ENCODE assay signal across 29 cellular contexts in the genomic region with DNA sequence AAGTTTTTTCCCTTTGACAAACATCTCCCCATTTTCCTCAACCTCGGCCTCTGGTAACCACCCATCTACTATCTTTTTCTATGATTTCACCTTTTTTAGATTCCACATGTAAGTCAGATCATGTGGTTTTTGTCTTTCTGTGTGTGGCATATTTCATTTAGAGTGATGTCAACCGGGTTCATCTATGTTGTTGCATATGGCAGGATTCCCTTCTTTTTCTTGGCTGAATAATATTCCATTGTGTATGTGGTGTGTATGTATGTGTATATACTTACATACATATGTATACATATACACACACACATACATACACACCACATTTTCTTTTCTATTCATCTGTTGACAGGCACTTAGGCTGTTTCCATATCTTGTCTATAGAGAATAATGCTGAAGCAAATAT.
"Had no signal": no experiment of that assay in that cellular context is flagged by ENCODE, and none has a peak within 500 bp of the region (broad histone marks: within the 10 kb centered on the region; RNA-seq: fewer than 3 reads in every experiment).

No MANE protein-coding gene starts in this region.

- ATAC-seq: stimulated activated effector memory CD8-positive, alpha-beta T cell treated with anti-CD3 and anti-CD28 coated beads, Interleukin-12 subunit alpha, Interleukin-12 subunit beta, amount 100 ng/mL, for 72 hours; stimulated activated memory B cell treated with anti-CD40 and anti-IgM and Interleukin-4, amounts not matched to agents 10 μg/mL and 1 μg/mL and 100 μg/mL, for 72 hours; stimulated activated naive B cell treated with anti-CD40 and anti-IgM and Interleukin-4, amounts not matched to agents 10 μg/mL and 1 μg/mL and 100 μg/mL, for 72 hours; stimulated activated naive CD8-positive, alpha-beta T cell treated with anti-CD3 and anti-CD28 coated beads, Interleukin-15, amount 100 ng/mL, for 72 hours; stimulated activated naive CD8-positive, alpha-beta T cell treated with anti-CD3 and anti-CD28 coated beads, Interleukin-15, Interleukin-2, amounts not matched to agents 100 U/mL and 50 U/mL, for 24 hours; upper lobe of right lung had no signal

- H3K27ac Mint-ChIP-seq: stimulated activated effector memory CD8-positive, alpha-beta T cell treated with anti-CD3 and anti-CD28 coated beads, Interleukin-12 subunit alpha, Interleukin-12 subunit beta, amount 100 ng/mL, for 72 hours; stimulated activated memory B cell treated with anti-CD40 and anti-IgM and Interleukin-4, amounts not matched to agents 10 μg/mL and 1 μg/mL and 100 μg/mL, for 72 hours; stimulated activated naive B cell treated with anti-CD40 and anti-IgM and Interleukin-4, amounts not matched to agents 10 μg/mL and 1 μg/mL and 100 μg/mL, for 72 hours; stimulated activated naive CD8-positive, alpha-beta T cell treated with anti-CD3 and anti-CD28 coated beads, Interleukin-15, amount 100 ng/mL, for 72 hours; stimulated activated naive CD8-positive, alpha-beta T cell treated with anti-CD3 and anti-CD28 coated beads, Interleukin-15, Interleukin-2, amounts not matched to agents 100 ng/mL and 50 ng/mL, for 24 hours; type B pancreatic cell had no signal

- H3K4me1 Mint-ChIP-seq: stimulated activated effector memory CD8-positive, alpha-beta T cell treated with anti-CD3 and anti-CD28 coated beads, Interleukin-12 subunit alpha, Interleukin-12 subunit beta, amount 100 ng/mL, for 72 hours; stimulated activated naive B cell treated with anti-CD40 and anti-IgM and Interleukin-4, amounts not matched to agents 10 μg/mL and 1 μg/mL and 100 μg/mL, for 72 hours; stimulated activated naive CD8-positive, alpha-beta T cell treated with anti-CD3 and anti-CD28 coated beads, Interleukin-15, amount 100 ng/mL, for 72 hours had no signal

- H3K9me3 Mint-ChIP-seq: stimulated activated effector memory CD8-positive, alpha-beta T cell treated with anti-CD3 and anti-CD28 coated beads, Interleukin-12 subunit alpha, Interleukin-12 subunit beta, amount 100 ng/mL, for 72 hours; stimulated activated naive CD8-positive, alpha-beta T cell treated with anti-CD3 and anti-CD28 coated beads, Interleukin-15, amount 100 ng/mL, for 72 hours; type B pancreatic cell had no signal

- H3K27me3 ChIP-seq: stomach, suprapubic skin, testis, thyroid gland, tibial artery, tibial nerve, transverse colon, upper lobe of left lung, uterus, vagina had no signal

- H3K27ac ChIP-seq: stomach, suprapubic skin, testis, thoracic aorta, thyroid gland, tibial artery, tibial nerve, transverse colon, upper lobe of left lung, upper lobe of right lung, uterus, vagina had no signal

- H3K36me3 Mint-ChIP-seq: stimulated activated effector memory CD8-positive, alpha-beta T cell treated with anti-CD3 and anti-CD28 coated beads, Interleukin-12 subunit alpha, Interleukin-12 subunit beta, amount 100 ng/mL, for 72 hours; stimulated activated memory B cell treated with anti-CD40 and anti-IgM and Interleukin-4, amounts not matched to agents 10 μg/mL and 1 μg/mL and 100 μg/mL, for 72 hours; stimulated activated naive B cell treated with anti-CD40 and anti-IgM and Interleukin-4, amounts not matched to agents 10 μg/mL and 1 μg/mL and 100 μg/mL, for 72 hours; type B pancreatic cell had no signal

- FAIRE-seq: urothelium cell line had no signal

- H3K4me1 ChIP-seq: stomach, suprapubic skin, testis, thyroid gland, tibial artery, tibial nerve, transverse colon, upper lobe of left lung, upper lobe of right lung, uterus, vagina had no signal

- DNase-seq: stimulated activated CD4-positive, alpha-beta T cell treated with anti-CD3 and anti-CD28 coated beads, Interleukin-2, amount 100 ng/mL, for 48 hours; stimulated activated CD4-positive, alpha-beta T cell treated with anti-CD3 and anti-CD28 coated beads, Interleukin-4, amount 100 ng/mL, for 1 hour; stimulated activated CD4-positive, alpha-beta T cell treated with anti-CD3 and anti-CD28 coated beads, Interleukin-4, amount 100 ng/mL, for 24 hours; stimulated activated CD4-positive, alpha-beta T cell treated with anti-CD3 and anti-CD28 coated beads, Interleukin-4, amount 100 ng/mL, for 4 hours; stimulated activated CD8-positive, alpha-beta memory T cell treated with anti-CD3 and anti-CD28 coated beads, Interleukin-4, amount 100 ng/mL, for 48 hours; stimulated activated naive B cell treated with anti-CD40 and anti-IgM and Interleukin-4, amounts not matched to agents 10 μg/mL and 1 μg/mL and 100 μg/mL, for 72 hours; stimulated activated naive CD4-positive, alpha-beta T cell; stimulated activated naive CD4-positive, alpha-beta T cell treated with Interleukin-2 at 50 U/mL for 16 hours; stimulated activated naive CD8-positive, alpha-beta T cell treated with anti-CD3 and anti-CD28 coated beads, Interleukin-15, amount 100 ng/mL, for 72 hours; stimulated activated naive CD8-positive, alpha-beta T cell treated with anti-CD3 and anti-CD28 coated beads, Interleukin-15, Interleukin-2, amounts not matched to agents 100 U/mL and 50 U/mL, for 24 hours; stomach; substantia nigra; testis; thyroid gland; tibial artery; transverse colon; trophoblast cell; upper lobe of left lung; upper lobe of right lung; uterus had no signal

- H3K9me3 ChIP-seq: stomach, suprapubic skin, testis, thoracic aorta, thyroid gland, tibial artery, tibial nerve, transverse colon, upper lobe of left lung, upper lobe of right lung, uterus, vagina had no signal

- H3K4me3 ChIP-seq: stomach, suprapubic skin, testis, thoracic aorta, thyroid gland, tibial artery, tibial nerve, transverse colon, upper lobe of left lung, upper lobe of right lung, uterus, vagina had no signal

- H3K27me3 Mint-ChIP-seq: type B pancreatic cell had no signal

- H3K36me3 ChIP-seq: stomach, suprapubic skin, thoracic aorta, thyroid gland, tibial artery, tibial nerve, transverse colon, upper lobe of left lung, upper lobe of right lung, uterus, vagina had no signal

- H3K4me3 Mint-ChIP-seq: stimulated activated effector memory CD8-positive, alpha-beta T cell treated with anti-CD3 and anti-CD28 coated beads, Interleukin-12 subunit alpha, Interleukin-12 subunit beta, amount 100 ng/mL, for 72 hours; stimulated activated memory B cell treated with anti-CD40 and anti-IgM and Interleukin-4, amounts not matched to agents 10 μg/mL and 1 μg/mL and 100 μg/mL, for 72 hours; stimulated activated naive B cell treated with anti-CD40 and anti-IgM and Interleukin-4, amounts not matched to agents 10 μg/mL and 1 μg/mL and 100 μg/mL, for 72 hours; stimulated activated naive CD8-positive, alpha-beta T cell treated with anti-CD3 and anti-CD28 coated beads, Interleukin-15, amount 100 ng/mL, for 72 hours; stimulated activated naive CD8-positive, alpha-beta T cell treated with anti-CD3 and anti-CD28 coated beads, Interleukin-15, Interleukin-2, amounts not matched to agents 100 ng/mL and 50 ng/mL, for 24 hours; type B pancreatic cell had no signal
